Comparison of ENCODE assay signal across 13 cellular contexts in genomic region chr16:3774156-3774767, GRCh38. TPM values are rescaled to one million over a fixed set of nuclear protein-coding genes. Genes with fewer than 3 reads are reported as not detected.
DNase-seq lines count a peak whose midpoint lies in the region; TF ChIP-seq lines count a peak whose summit lies in the region.
"Had no signal": no experiment of that assay in that cellular context is flagged by ENCODE, and none has a peak within 500 bp of the region (broad histone marks: within the 10 kb centered on the region; RNA-seq: fewer than 3 reads in every experiment).

No MANE protein-coding gene starts in this region.

- no peak overlapping the region for H3K9ac ChIP-seq in BLaER1
- no peak overlapping the region for H3K9ac ChIP-seq in colonic mucosa (ENCODE audit: low read depth in 2 of 2, low read length in 2 of 2)

- DNase-seq in NCI-H2029 treated with DMSO at 0.1 percent for 48 hours (lab: John Stamatoyannopoulos, UW): peak; percentile 59
- peak; percentile 78 for DNase-seq in fibroblast of peridontal ligament (ENCODE audit: extremely low read depth)
- DNase-seq in osteoblast (ENCODE audit: insufficient read length, low spot score, missing footprints): no peak
- DNase-seq in 8988T: no peak
- no peak for DNase-seq in SKM-1 (lab: John Stamatoyannopoulos, UW; ENCODE audit: unreplicated experiment)
- no peak for DNase-seq in activated naive CD4-positive, alpha-beta T cell treated with anti-CD3 and anti-CD28 coated beads for 36 hours
- DNase-seq in colonic mucosa: no peak
- DNase-seq: effector CD8-positive, alpha-beta T cell; NCI-H774; SW 1271 had no signal

- peaks cover 74% of the 10 kb centered on the region for H4K20me1 ChIP-seq in BLaER1
- H4K20me1 ChIP-seq in osteoblast (ENCODE audit: insufficient read depth, low read length): peaks cover 51% of the 10 kb centered on the region

- H3K4me1 ChIP-seq in BLaER1 (peaks cover 17% of the 10 kb centered on the region), osteoblast (ENCODE audit: insufficient read depth, low read length) (peaks cover 26% of the 10 kb centered on the region), colonic mucosa (no peaks in the 10 kb centered on the region)

- peaks cover 15% of the 10 kb centered on the region for H3K79me2 ChIP-seq in osteoblast (ENCODE audit: insufficient read depth, low read length)

- CTCF ChIA-PET in activated naive CD4-positive, alpha-beta T cell treated with anti-CD3 and anti-CD28 coated beads for 36 hours (lab: Charles Lee): no interaction called here

- H2AFZ ChIP-seq in osteoblast (ENCODE audit: low read length): no peak overlapping the region

- H3K36me3 Mint-ChIP-seq in activated naive CD4-positive, alpha-beta T cell treated with anti-CD3 and anti-CD28 coated beads for 36 hours (ENCODE audit: low read depth): peaks cover 22% of the 10 kb centered on the region

- no peaks in the 10 kb centered on the region for H3K9me3 Mint-ChIP-seq in activated naive CD4-positive, alpha-beta T cell treated with anti-CD3 and anti-CD28 coated beads for 36 hours

- no peak overlapping the region for H3K4me3 ChIP-seq in BLaER1
- H3K4me3 ChIP-seq in osteoblast (ENCODE audit: insufficient read depth, low read length): no peak overlapping the region
- H3K4me3 ChIP-seq in colonic mucosa: no peak overlapping the region
- H3K4me3 ChIP-seq: skin epidermis had no signal

- intact Hi-C loops in activated naive CD4-positive, alpha-beta T cell treated with anti-CD3 and anti-CD28 coated beads for 36 hours (cut with micrococcal nuclease): no loop called here
- intact Hi-C loops in colonic mucosa (cut with DNase I): loop anchor here (10.0 kb wide), 1 partner anchor 101 kb away; no protein-coding TSS in a partner anchor

- H3K4me1 Mint-ChIP-seq in activated naive CD4-positive, alpha-beta T cell treated with anti-CD3 and anti-CD28 coated beads for 36 hours (ENCODE audit: low read depth): no peaks in the 10 kb centered on the region

- H3K27ac Mint-ChIP-seq in activated naive CD4-positive, alpha-beta T cell treated with anti-CD3 and anti-CD28 coated beads for 36 hours: no peak overlapping the region

- H3K27me3 ChIP-seq in BLaER1: no peaks in the 10 kb centered on the region
- H3K27me3 ChIP-seq in osteoblast (ENCODE audit: insufficient read depth, low read length): no peaks in the 10 kb centered on the region
- H3K27me3 ChIP-seq in colonic mucosa: no peaks in the 10 kb centered on the region

- H3K27ac ChIP-seq in BLaER1 (no peak overlapping the region), osteoblast (ENCODE audit: low read depth, low read length) (no peak overlapping the region), colonic mucosa (no peak overlapping the region)

- TF ChIP-seq CTCF in osteoblast (IDR thresholded peaks at IDR 0.05; ENCODE audit: extremely low read depth, low read depth, low read length) (no peak), colonic mucosa (IDR thresholded peaks at IDR 0.05) (no peak)

- no peaks in the 10 kb centered on the region for H3K27me3 Mint-ChIP-seq in activated naive CD4-positive, alpha-beta T cell treated with anti-CD3 and anti-CD28 coated beads for 36 hours (ENCODE audit: low read depth)
- H3K27me3 Mint-ChIP-seq: activated naive CD8-positive, alpha-beta T cell had no signal

- no peak overlapping the region for H3K4me3 Mint-ChIP-seq in activated naive CD4-positive, alpha-beta T cell treated with anti-CD3 and anti-CD28 coated beads for 36 hours
- H3K4me3 Mint-ChIP-seq: activated naive CD8-positive, alpha-beta T cell had no signal

- peaks cover 100% of the 10 kb centered on the region for H3K36me3 ChIP-seq in BLaER1
- H3K36me3 ChIP-seq in osteoblast (ENCODE audit: insufficient read depth, low read length): peaks cover 80% of the 10 kb centered on the region
- H3K36me3 ChIP-seq in colonic mucosa: peaks cover 33% of the 10 kb centered on the region

- H3K9me3 ChIP-seq in BLaER1 (no peaks in the 10 kb centered on the region), osteoblast (ENCODE audit: low read depth, low read length) (no peaks in the 10 kb centered on the region), colonic mucosa (no peaks in the 10 kb centered on the region)

- H3K4me2 ChIP-seq in BLaER1 (peak overlapping the region; percentile 38), osteoblast (ENCODE audit: insufficient read depth, low read length) (peak overlapping the region; percentile 0)

RNA-seq across cellular contexts. Expression of gene TRAP1, which starts 56.9 kb away (rescaled TPM):
- total RNA-seq in osteoblast: 46.9 and 56.5 TPM in 2 replicates
- total RNA-seq in activated naive CD4-positive, alpha-beta T cell treated with anti-CD3 and anti-CD28 coated beads for 36 hours: 100 to 1,000 TPM; 384 to 396 TPM
- total RNA-seq in colonic mucosa: 100 to 1,000 TPM in 1 of 2 donors, 10 to 100 TPM in 1; 75.0 to 165 TPM

Comparison
In these comparisons a context has a peak if more than half of its experiments do, and no peak if none do; other contexts are left out.
1. DNase-seq: peak in NCI-H2029 treated with DMSO at 0.1 percent for 48 hours (single experiment) and fibroblast of peridontal ligament (single experiment); none in osteoblast (single experiment), 8988T (single experiment), SKM-1 (single experiment), activated naive CD4-positive, alpha-beta T cell treated with anti-CD3 and anti-CD28 coated beads for 36 hours (single experiment) and colonic mucosa (single experiment).